In the genomic region with DNA sequence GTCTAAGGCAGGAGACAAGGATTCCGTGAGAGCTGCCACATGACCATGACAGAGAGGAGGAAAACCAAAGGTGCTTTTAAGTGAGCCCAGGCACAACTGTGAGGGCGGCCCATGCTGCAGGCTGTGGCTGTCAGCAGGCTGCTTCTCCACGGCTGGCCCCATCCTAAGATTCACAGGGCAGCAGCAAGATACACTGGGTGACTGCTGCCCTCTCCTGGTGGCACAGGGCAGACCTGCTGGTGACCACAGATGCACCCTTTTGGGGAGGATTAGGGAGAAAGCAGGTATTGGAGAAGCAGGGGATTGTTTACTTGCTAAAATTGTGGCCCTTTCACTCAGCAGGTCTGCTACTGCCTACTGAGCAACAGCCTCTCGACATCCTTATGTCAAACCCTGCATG, we compare ENCODE assay signal across 8 cellular contexts.
A peak's percentile ranks its signal among the peaks of the same experiment; 100 is the strongest.
DNase-seq lines count a peak whose midpoint lies in the region; TF ChIP-seq lines count a peak whose summit lies in the region.
"Not testable (repeated sequence)": the region's sequence is repeated elsewhere in the genome, so short reads cannot be mapped to it uniquely, and the experiment has no call there.

No MANE protein-coding gene starts in this region.

- not testable (repeated sequence) for TF ChIP-seq POLR2A in transverse colon (IDR thresholded peaks at IDR 0.05)

- CTCF ChIA-PET in CD4-positive, alpha-beta memory T cell (lab: Charles Lee; ENCODE audit: partially characterized antibody), result not testable (repeated sequence)

- not testable (repeated sequence) for H3K36me3 ChIP-seq in CD4-positive, alpha-beta memory T cell (ENCODE audit: insufficient read depth, low read length); SU-DHL-6 (ENCODE audit: low read length); right atrium auricular region; parathyroid adenoma (ENCODE audit: control insufficient read depth, insufficient read depth, low read length); transverse colon

- H3K79me2 ChIP-seq in SU-DHL-6 (ENCODE audit: insufficient read depth, low read length); parathyroid adenoma: not testable (repeated sequence)

- 22% methylated on average over 4 of the region's 4 CpGs; no CpG with 5 or more reads in 1 of the 2 donors for WGBS in transverse colon (ENCODE audit: low coverage in 1 of 2), 2 donors

- peak in 3 of 5 donors; percentile 16 to 29 (median 22) for DNase-seq in CD4-positive, alpha-beta memory T cell
- DNase-seq in HFFc6; right atrium auricular region (ENCODE audit: low spot score); transverse colon: not testable (repeated sequence)
- DNase-seq in activated effector memory CD4-positive, alpha-beta T cell treated with anti-CD3 and anti-CD28 coated beads, Interleukin-2, amount 50 U/mL, for 16 hours, result peak; percentile 66
- peak in 2 of 10 donors; percentile 6 to 52 for DNase-seq in dorsolateral prefrontal cortex

- not testable (repeated sequence) for H3K9me3 ChIP-seq in CD4-positive, alpha-beta memory T cell (ENCODE audit: control insufficient read depth in 1 of 2, low read length in 2 of 2); SU-DHL-6 (ENCODE audit: insufficient read depth, low read length); right atrium auricular region; parathyroid adenoma (ENCODE audit: control insufficient read depth, low read length); transverse colon

- in situ Hi-C loops in transverse colon (cut with MboI; ENCODE audit: low pct_ligation_motif_present in 1 of 4, low pct_unique_long_range_greater_than_20kb in 1 of 4, low sequenced_read_pairs in 3 of 4), result not testable (repeated sequence)

- H3K9ac ChIP-seq in SU-DHL-6 (ENCODE audit: low read length); parathyroid adenoma: not testable (repeated sequence)

- H2AFZ ChIP-seq in SU-DHL-6 (ENCODE audit: low read depth, low read length, severe bottlenecking); parathyroid adenoma: not testable (repeated sequence)

- TF ChIP-seq EP300 in transverse colon (IDR thresholded peaks at IDR 0.05; ENCODE audit: low read depth), result not testable (repeated sequence)

- H3F3A ChIP-seq in SU-DHL-6 (ENCODE audit: insufficient read depth), result not testable (repeated sequence)

- H4K20me1 ChIP-seq in SU-DHL-6 (ENCODE audit: low read depth, low read length), result not testable (repeated sequence)

- not testable (repeated sequence) for H3K4me2 ChIP-seq in SU-DHL-6 (ENCODE audit: low read depth, low read length, poor library complexity, severe bottlenecking); parathyroid adenoma (ENCODE audit: low read length)

- intact Hi-C loops in CD4-positive, alpha-beta memory T cell (cut with micrococcal nuclease); transverse colon (cut with DNase I; ENCODE audit: low total_unique reads): not testable (repeated sequence)
- intact Hi-C loops in dorsolateral prefrontal cortex (cut with DNase I), result loop anchor here (10.0 kb wide), 1 partner anchor 165 kb away; a partner anchor contains a TSS

- TF ChIP-seq CTCF in HFFc6 (IDR thresholded peaks at IDR 0.05), result peak; percentile 78
- peak; percentile 13 for TF ChIP-seq CTCF in SU-DHL-6 (IDR thresholded peaks at IDR 0.05; ENCODE audit: insufficient read depth, low read length, poor library complexity, severe bottlenecking)
- peak in 55 of 56 donors; percentile 19 to 70 (median 54) for TF ChIP-seq CTCF in dorsolateral prefrontal cortex (IDR thresholded peaks at IDR 0.05 in 54 of 56, conservative IDR thresholded peaks at IDR 0.05 in 2 of 56; ENCODE audit: low read depth in 1 of 56, partially characterized antibody in 56 of 56)
- TF ChIP-seq CTCF in right atrium auricular region (IDR thresholded peaks at IDR 0.05), result peak; percentile 27 to 65
- TF ChIP-seq CTCF in parathyroid adenoma (IDR thresholded peaks at IDR 0.05), result peak; percentile 33
- TF ChIP-seq CTCF in transverse colon (IDR thresholded peaks at IDR 0.05), result peak; percentile 37 to 58 (median 51)

- not testable (repeated sequence) for H3K4me1 ChIP-seq in CD4-positive, alpha-beta memory T cell (ENCODE audit: insufficient read depth, low read length); right atrium auricular region; parathyroid adenoma; transverse colon

- not testable (repeated sequence) for H3K27me3 Mint-ChIP-seq in CD4-positive, alpha-beta memory T cell; HFFc6 (ENCODE audit: insufficient read depth)

- H3K9me2 ChIP-seq in SU-DHL-6 (replicated peaks; ENCODE audit: insufficient read depth, low read length), result not testable (repeated sequence)

- not testable (repeated sequence) for H3K27ac ChIP-seq in CD4-positive, alpha-beta memory T cell (ENCODE audit: low read depth, low read length); SU-DHL-6 (ENCODE audit: low read depth, low read length); dorsolateral prefrontal cortex; right atrium auricular region; parathyroid adenoma; transverse colon

- peak overlapping the region in 1 of 7 donors; percentile 48 for H3K27ac Mint-ChIP-seq in CD4-positive, alpha-beta memory T cell
- not testable (repeated sequence) for H3K27ac Mint-ChIP-seq in HFFc6

- peaks cover 1 to 15% (median 5%) of the 10 kb centered on the region in 4 donors for H3K4me1 Mint-ChIP-seq in CD4-positive, alpha-beta memory T cell
- peaks cover 28% of the 10 kb centered on the region for H3K4me1 Mint-ChIP-seq in HFFc6 (ENCODE audit: low read depth)

- H3K4me3 ChIP-seq in CD4-positive, alpha-beta memory T cell (ENCODE audit: low read length in 2 of 2); SU-DHL-6 (ENCODE audit: insufficient read depth, low read length, poor library complexity, severe bottlenecking); dorsolateral prefrontal cortex; right atrium auricular region; parathyroid adenoma (ENCODE audit: low read depth, low read length); transverse colon: not testable (repeated sequence)

- H3K27me3 ChIP-seq in CD4-positive, alpha-beta memory T cell (ENCODE audit: insufficient read depth, low read length); SU-DHL-6 (ENCODE audit: low read length); dorsolateral prefrontal cortex; right atrium auricular region; parathyroid adenoma (ENCODE audit: control insufficient read depth, insufficient read depth, low read length); transverse colon: not testable (repeated sequence)

- H3K9me3 Mint-ChIP-seq in CD4-positive, alpha-beta memory T cell; HFFc6: not testable (repeated sequence)

- H3K4me3 Mint-ChIP-seq in CD4-positive, alpha-beta memory T cell; HFFc6: not testable (repeated sequence)

- POLR2A ChIA-PET in CD4-positive, alpha-beta memory T cell (lab: Charles Lee; ENCODE audit: partially characterized antibody), result not testable (repeated sequence)

- H3K36me3 Mint-ChIP-seq in CD4-positive, alpha-beta memory T cell; HFFc6 (ENCODE audit: low read depth): not testable (repeated sequence)

Comparison
In these comparisons a context has a peak if more than half of its experiments do, and no peak if none do; other contexts are left out.
1. CTCF ChIP-seq: peak in every context shown above with its lines; median percentile 78 in HFFc6; 54 in dorsolateral prefrontal cortex; 51 in transverse colon; 46 in right atrium auricular region; 33 in parathyroid adenoma; 13 in SU-DHL-6.